8 cellular contexts compared by ENCODE assay signal in the genomic region with DNA sequence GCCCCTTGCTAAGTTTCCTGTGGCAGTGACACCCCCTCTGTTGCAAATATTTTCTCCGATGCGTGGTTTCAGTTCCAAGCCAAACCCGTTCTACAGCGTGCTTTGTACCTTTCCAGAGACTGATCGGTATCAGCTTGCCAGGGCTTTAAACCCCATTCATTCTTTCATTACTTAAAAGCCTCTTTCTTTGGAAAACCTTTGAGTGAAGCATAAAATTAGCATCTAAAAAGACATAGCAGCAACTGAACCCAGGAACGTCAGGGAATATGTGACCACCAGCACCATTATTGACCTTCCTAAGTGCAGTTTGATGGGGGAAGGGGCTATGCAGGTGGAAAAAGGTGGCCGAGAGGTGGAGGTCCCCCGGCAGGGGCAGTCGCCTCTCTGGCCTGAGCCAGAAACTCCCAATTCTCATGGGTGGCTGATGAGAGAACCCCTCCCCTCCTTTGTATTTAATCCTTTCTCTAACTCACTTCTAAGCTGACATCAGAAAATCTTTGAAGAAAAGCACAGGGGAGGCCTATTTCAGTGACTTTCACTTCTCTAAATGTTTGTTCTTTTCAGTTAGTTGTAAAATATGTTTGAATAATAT.
A peak's percentile ranks its signal among the peaks of the same experiment; 100 is the strongest.
DNase-seq lines count a peak whose midpoint lies in the region; ATAC-seq and TF ChIP-seq lines count a peak whose summit lies in the region.

No MANE protein-coding gene starts in this region.

- H3K9me3 ChIP-seq in HCT116 (ENCODE audit: control insufficient read depth in 1 of 2, insufficient read depth in 1 of 2, low read depth in 1 of 2, low read length in 2 of 2) (peaks cover 13 to 18% of the 10 kb centered on the region in 2 experiments; a peak in 3 of 4 replicates), lower lobe of right lung (peaks cover 10% of the 10 kb centered on the region)

- no peak for TF ChIP-seq POLR2A in HCT116 (IDR thresholded peaks at IDR 0.05; ENCODE audit: borderline replicate concordance, extremely low read depth, insufficient read depth, insufficient read length)

- TSS peak; percentile 64 for BruUV-seq in HCT116 (replicated peaks; lab: Mats Ljungman, UMichigan)

- H3K4me3 Mint-ChIP-seq in T-cell: peak overlapping the region; percentile 57 to 72 (median 62)

- H3K4me3 ChIP-seq in GM12865 (ENCODE audit: low read depth, low read length): peak overlapping the region; percentile 60
- 0 out of 4 replicates have a peak overlapping the region, but pooled peaks of 1 of the 2 experiments have one; percentile 1 for H3K4me3 ChIP-seq in HCT116 (replicated peaks in 1 of 2; ENCODE audit: low read depth in 1 of 2, low read length in 2 of 2)
- peak overlapping the region; percentile 10 for H3K4me3 ChIP-seq in lower lobe of right lung
- no peak overlapping the region for H3K4me3 ChIP-seq in brain microvascular endothelial cell (ENCODE audit: low read depth, low read length)

- H3K4me1 Mint-ChIP-seq in T-cell: peaks cover 42 to 49% (median 46%) of the 10 kb centered on the region in 3 donors

- H3K27ac ChIP-seq in HCT116 (ENCODE audit: low read depth, low read length) (peak overlapping the region; percentile 32; the same call in 1 of the 2 replicates), lower lobe of right lung (peak overlapping the region; percentile 73), brain microvascular endothelial cell (no peak overlapping the region)

- in situ Hi-C loops in brain microvascular endothelial cell (cut with HindIII; ENCODE audit: low pct_ligation_motif_present, low sequenced_read_pairs): no loop called here

- H3K9me2 ChIP-seq in HCT116 (ENCODE audit: insufficient read depth): no peaks in the 10 kb centered on the region

- peak; percentile 68 for DNase-seq in GM12865 (ENCODE audit: low read depth)
- DNase-seq in HCT116 (ENCODE audit: low read depth, low spot score): no peak
- peak in 4 of 34 experiments; percentile 5 to 12 (median 9) for DNase-seq in T-cell
- no peak for DNase-seq in lower lobe of right lung
- DNase-seq in NCI-H1694 treated with DMSO at 0.1 percent for 48 hours (lab: John Stamatoyannopoulos, UW): no peak
- DNase-seq in NCI-H128 (lab: John Stamatoyannopoulos, UW; ENCODE audit: unreplicated experiment): no peak
- DNase-seq in brain microvascular endothelial cell: no peak

- H3K36me3 ChIP-seq in HCT116 (ENCODE audit: control insufficient read depth in 1 of 2, insufficient read depth in 2 of 2, low read length in 2 of 2) (no peaks in the 10 kb centered on the region), lower lobe of right lung (no peaks in the 10 kb centered on the region), brain microvascular endothelial cell (replicated peaks) (no peaks in the 10 kb centered on the region)

- CTCF ChIA-PET in HCT116 (lab: Charles Lee): no interaction called here
- CTCF ChIA-PET in T-cell (lab: Charles Lee): interaction anchor here in 1 of 2 donors (0.8 to 1.6 kb wide), 2 partner anchors 41 to 100 kb away, joined by 3 read pairs; no protein-coding TSS in a partner anchor

- H3K9ac ChIP-seq in HCT116 (ENCODE audit: low read length): peak overlapping the region; percentile 28

- H2AFZ ChIP-seq in HCT116 (ENCODE audit: low read depth, low read length, poor library complexity, severe bottlenecking): no peak overlapping the region

- intact Hi-C loops in HCT116 (cut with micrococcal nuclease) (loop anchor here (2.0 kb wide), 1 partner anchor 42 kb away; no protein-coding TSS in a partner anchor), lower lobe of right lung (cut with DNase I) (no loop called here)

- H3K27ac Mint-ChIP-seq in T-cell: peak overlapping the region; percentile 74 to 81

- TF ChIP-seq RAD21 in HCT116 (IDR thresholded peaks at IDR 0.05; ENCODE audit: low read depth): no peak

- H3K4me1 ChIP-seq in HCT116 (ENCODE audit: control insufficient read depth in 1 of 2, insufficient read depth in 2 of 2, low read length in 2 of 2) (peaks cover 28 to 34% of the 10 kb centered on the region in 2 experiments), lower lobe of right lung (peaks cover 7% of the 10 kb centered on the region)

- peaks cover 5% of the 10 kb centered on the region for H3K36me3 Mint-ChIP-seq in T-cell

- no peaks in the 10 kb centered on the region for H4K20me1 ChIP-seq in HCT116 (ENCODE audit: insufficient read depth)

- TF ChIP-seq CTCF in GM12865 (IDR thresholded peaks at IDR 0.05; ENCODE audit: insufficient read depth, low read depth, low read length, missing control alignments) (no peak), HCT116 (IDR thresholded peaks at IDR 0.05 in 2 of 3, conservative IDR thresholded peaks at IDR 0.05 in 1 of 3; ENCODE audit: borderline replicate concordance in 1 of 3, insufficient read depth in 1 of 3, low read depth in 2 of 3, low read length in 2 of 3) (no peak), lower lobe of right lung (IDR thresholded peaks at IDR 0.05) (no peak), brain microvascular endothelial cell (IDR thresholded peaks at IDR 0.05; ENCODE audit: low read depth, low read length, missing control alignments) (no peak)

- RAD21 ChIA-PET in HCT116 (lab: Charles Lee; ENCODE audit: low non-redundant PET in 1 of 2, low total read pairs in 2 of 2, uncharacterized antibody in 2 of 2, unreplicated experiment in 2 of 2): no interaction called here

- H3K79me2 ChIP-seq in HCT116 (ENCODE audit: insufficient read depth, low read length): no peaks in the 10 kb centered on the region

- peaks cover 2 to 10% (median 9%) of the 10 kb centered on the region in 3 donors for H3K9me3 Mint-ChIP-seq in T-cell

- H3K4me2 ChIP-seq in HCT116 (ENCODE audit: low read length): peak overlapping the region; percentile 57

- H3K27me3 ChIP-seq in HCT116 (ENCODE audit: insufficient read depth, low read length) (no peaks in the 10 kb centered on the region), lower lobe of right lung (ENCODE audit: low read depth) (no peaks in the 10 kb centered on the region), brain microvascular endothelial cell (replicated peaks) (no peaks in the 10 kb centered on the region)

- POLR2A ChIA-PET in HCT116 (lab: Charles Lee) (interaction anchor here (1.1 to 2.1 kb wide), 2 partner anchors 16 to 41 kb away, joined by 3 to 10 read pairs; no protein-coding TSS in a partner anchor), T-cell (lab: Charles Lee) (interaction anchor here in 1 of 2 donors (0.9 to 1.3 kb wide), 2 partner anchors 14 to 99 kb away, joined by 3 to 4 read pairs; no protein-coding TSS in a partner anchor)

- no peaks in the 10 kb centered on the region for H3K27me3 Mint-ChIP-seq in T-cell

- ATAC-seq in HCT116 (peak; percentile 42; the same call in 1 of the 2 replicates), T-cell (replicated peaks in 1 of 4) (peak; percentile 47 to 75 (median 55)), lower lobe of right lung (peak; percentile 80 to 86), GM19455 (IDR thresholded peaks at IDR 0.05; ENCODE audit: unreplicated experiment) (no peak)

TF ChIP-seq in HCT116, 20 proteins besides CTCF, POLR2A, EP300 and RAD21:
- TF ChIP-seq CEBPB (IDR thresholded peaks at IDR 0.05; ENCODE audit: low read depth): no peak
- TF ChIP-seq, protein P1, sequence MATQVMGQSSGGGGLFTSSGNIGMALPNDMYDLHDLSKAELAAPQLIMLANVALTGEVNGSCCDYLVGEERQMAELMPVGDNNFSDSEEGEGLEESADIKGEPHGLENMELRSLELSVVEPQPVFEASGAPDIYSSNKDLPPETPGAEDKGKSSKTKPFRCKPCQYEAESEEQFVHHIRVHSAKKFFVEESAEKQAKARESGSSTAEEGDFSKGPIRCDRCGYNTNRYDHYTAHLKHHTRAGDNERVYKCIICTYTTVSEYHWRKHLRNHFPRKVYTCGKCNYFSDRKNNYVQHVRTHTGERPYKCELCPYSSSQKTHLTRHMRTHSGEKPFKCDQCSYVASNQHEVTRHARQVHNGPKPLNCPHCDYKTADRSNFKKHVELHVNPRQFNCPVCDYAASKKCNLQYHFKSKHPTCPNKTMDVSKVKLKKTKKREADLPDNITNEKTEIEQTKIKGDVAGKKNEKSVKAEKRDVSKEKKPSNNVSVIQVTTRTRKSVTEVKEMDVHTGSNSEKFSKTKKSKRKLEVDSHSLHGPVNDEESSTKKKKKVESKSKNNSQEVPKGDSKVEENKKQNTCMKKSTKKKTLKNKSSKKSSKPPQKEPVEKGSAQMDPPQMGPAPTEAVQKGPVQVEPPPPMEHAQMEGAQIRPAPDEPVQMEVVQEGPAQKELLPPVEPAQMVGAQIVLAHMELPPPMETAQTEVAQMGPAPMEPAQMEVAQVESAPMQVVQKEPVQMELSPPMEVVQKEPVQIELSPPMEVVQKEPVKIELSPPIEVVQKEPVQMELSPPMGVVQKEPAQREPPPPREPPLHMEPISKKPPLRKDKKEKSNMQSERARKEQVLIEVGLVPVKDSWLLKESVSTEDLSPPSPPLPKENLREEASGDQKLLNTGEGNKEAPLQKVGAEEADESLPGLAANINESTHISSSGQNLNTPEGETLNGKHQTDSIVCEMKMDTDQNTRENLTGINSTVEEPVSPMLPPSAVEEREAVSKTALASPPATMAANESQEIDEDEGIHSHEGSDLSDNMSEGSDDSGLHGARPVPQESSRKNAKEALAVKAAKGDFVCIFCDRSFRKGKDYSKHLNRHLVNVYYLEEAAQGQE (IDR thresholded peaks at IDR 0.05; ENCODE audit: low read depth): no peak
- peak; percentile 45; the same call in 1 of the 2 replicates for TF ChIP-seq SP1 (IDR thresholded peaks at IDR 0.05; ENCODE audit: low read depth)
- no peak for TF ChIP-seq FOSL1 (IDR thresholded peaks at IDR 0.05; ENCODE audit: low read depth)
- TF ChIP-seq JUND (IDR thresholded peaks at IDR 0.05): peak; percentile 32; the same call in 1 of the 2 replicates
- TF ChIP-seq, protein P2, sequence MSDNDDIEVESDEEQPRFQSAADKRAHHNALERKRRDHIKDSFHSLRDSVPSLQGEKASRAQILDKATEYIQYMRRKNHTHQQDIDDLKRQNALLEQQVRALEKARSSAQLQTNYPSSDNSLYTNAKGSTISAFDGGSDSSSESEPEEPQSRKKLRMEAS (IDR thresholded peaks at IDR 0.05): 0 out of 2 replicates have a peak, but pooled peaks have one; percentile 23
- no peak for TF ChIP-seq EZH2phosphoT487 (IDR thresholded peaks at IDR 0.05; ENCODE audit: borderline replicate concordance)
- no peak for TF ChIP-seq EGR1 (IDR thresholded peaks at IDR 0.05; ENCODE audit: low read depth)
- no peak for TF ChIP-seq YY1 (IDR thresholded peaks at IDR 0.05; ENCODE audit: extremely low read depth, insufficient replicate concordance, low read depth, low read length)
- TF ChIP-seq, protein P3, sequence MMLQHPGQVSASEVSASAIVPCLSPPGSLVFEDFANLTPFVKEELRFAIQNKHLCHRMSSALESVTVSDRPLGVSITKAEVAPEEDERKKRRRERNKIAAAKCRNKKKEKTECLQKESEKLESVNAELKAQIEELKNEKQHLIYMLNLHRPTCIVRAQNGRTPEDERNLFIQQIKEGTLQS (IDR thresholded peaks at IDR 0.05): no peak
